8 cellular contexts compared by ENCODE assay signal in the genomic region with DNA sequence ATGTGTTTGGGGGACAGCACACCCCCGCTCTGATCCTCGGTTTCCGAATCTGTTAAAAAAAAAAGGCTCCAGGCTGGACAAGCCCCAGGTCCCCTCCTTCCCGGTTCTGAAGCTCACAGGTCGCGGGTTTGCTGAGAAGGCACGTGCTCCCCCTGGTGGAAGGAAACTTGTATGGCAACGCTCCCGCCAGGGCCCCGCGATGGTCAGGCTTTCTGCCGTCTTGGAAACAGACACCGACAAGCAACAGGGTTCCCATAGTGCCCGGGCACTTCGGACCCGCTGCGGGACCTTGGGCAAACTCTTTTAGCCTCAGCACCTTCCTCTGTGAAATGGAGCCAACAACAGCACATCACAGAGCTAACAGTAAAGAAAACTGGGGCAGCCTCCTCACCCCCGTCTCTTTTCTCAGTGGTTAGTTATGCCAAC.
A peak's percentile ranks its signal among the peaks of the same experiment; 100 is the strongest.
DNase-seq lines count a peak whose midpoint lies in the region; ATAC-seq and TF ChIP-seq lines count a peak whose summit lies in the region.

No MANE protein-coding gene starts in this region.

- no peaks in the 10 kb centered on the region for H3K36me3 ChIP-seq in HAP-1 (replicated peaks)

- DNase-seq in AG08396 (ENCODE audit: low spot score) (peak; percentile 90), HAP-1 (ENCODE audit: low spot score in 2 of 2) (peak; percentile 37 to 81), NCI-H524 treated with DMSO at 0.1 percent for 48 hours (lab: John Stamatoyannopoulos, UW) (peak; percentile 28), coronary artery (ENCODE audit: low spot score) (peak; percentile 84), lower leg skin (ENCODE audit: low spot score in 2 of 2) (peak; percentile 65 to 96)
- DNase-seq in activated CD4-positive, alpha-beta T cell treated with anti-CD3 and anti-CD28 coated beads, Interleukin-2, amount 10 ng/mL, durations not matched to agents 7 days and 5 days = peak; percentile 64
- peak; percentile 25 to 59 (median 37) for DNase-seq in stimulated activated CD4-positive, alpha-beta T cell treated with anti-CD3 and anti-CD28 coated beads, TNF-alpha, amount 100 ng/mL, for 48 hours (ENCODE audit: low read depth in 3 of 3)

- CTCF ChIA-PET in activated CD4-positive, alpha-beta T cell treated with anti-CD3 and anti-CD28 coated beads, Interleukin-2, amount 10 ng/mL, durations not matched to agents 7 days and 5 days (lab: Charles Lee) = interaction anchor here (0.6 to 3.4 kb wide), 18 partner anchors 9 to 365 kb away, joined by 3 to 21 read pairs (median 3); no protein-coding TSS in a partner anchor

- no peaks in the 10 kb centered on the region for H3K9me3 Mint-ChIP-seq in activated CD4-positive, alpha-beta T cell treated with anti-CD3 and anti-CD28 coated beads, Interleukin-2, amount 10 ng/mL, durations not matched to agents 7 days and 5 days

- ATAC-seq in GM19035 (IDR thresholded peaks at IDR 0.05; ENCODE audit: unreplicated experiment) = no peak

- peaks cover 13% of the 10 kb centered on the region for H3K27me3 Mint-ChIP-seq in activated CD4-positive, alpha-beta T cell treated with anti-CD3 and anti-CD28 coated beads, Interleukin-2, amount 10 ng/mL, durations not matched to agents 7 days and 5 days

- no peak for TF ChIP-seq POLR2A in lower leg skin (IDR thresholded peaks at IDR 0.05)

- no peaks in the 10 kb centered on the region for H3K4me1 ChIP-seq in HAP-1

- no peak overlapping the region for H3K27ac Mint-ChIP-seq in activated CD4-positive, alpha-beta T cell treated with anti-CD3 and anti-CD28 coated beads, Interleukin-2, amount 10 ng/mL, durations not matched to agents 7 days and 5 days

- peaks cover 40% of the 10 kb centered on the region for H3K27me3 ChIP-seq in HAP-1 (ENCODE audit: low read depth)

- H3K27ac ChIP-seq in coronary artery = no peak overlapping the region

- no peak overlapping the region for H3K4me3 ChIP-seq in HAP-1
- no peak overlapping the region for H3K4me3 ChIP-seq in coronary artery
- H3K4me3 ChIP-seq in lower leg skin (ENCODE audit: low read depth, poor library complexity, severe bottlenecking) = no peak overlapping the region

- 4 to 5% methylated on average over 15 to 17 of the region's 18 CpGs for WGBS in lower leg skin, 2 donors

- in situ Hi-C loops in HAP-1 (cut with MboI; ENCODE audit: low sequenced_read_pairs) = loop anchor here (10.0 kb wide), 1 partner anchor 307 kb away; no protein-coding TSS in a partner anchor

- H3K36me3 Mint-ChIP-seq in activated CD4-positive, alpha-beta T cell treated with anti-CD3 and anti-CD28 coated beads, Interleukin-2, amount 10 ng/mL, durations not matched to agents 7 days and 5 days (ENCODE audit: low read depth) = no peaks in the 10 kb centered on the region

- intact Hi-C loops in lower leg skin (cut with DNase I; ENCODE audit: low total_unique reads) = loop anchor here (5.0 to 10.0 kb wide), 2 partner anchors 207 to 310 kb away; no protein-coding TSS in a partner anchor

- TF ChIP-seq CTCF in coronary artery (IDR thresholded peaks at IDR 0.05) (peak; percentile 89), lower leg skin (IDR thresholded peaks at IDR 0.05) (peak in 1 of 3 donors; percentile 63)

- H3K9me3 ChIP-seq in HAP-1 = no peaks in the 10 kb centered on the region

- H3K4me3 Mint-ChIP-seq in activated CD4-positive, alpha-beta T cell treated with anti-CD3 and anti-CD28 coated beads, Interleukin-2, amount 10 ng/mL, durations not matched to agents 7 days and 5 days = no peak overlapping the region

- H3K4me1 Mint-ChIP-seq in activated CD4-positive, alpha-beta T cell treated with anti-CD3 and anti-CD28 coated beads, Interleukin-2, amount 10 ng/mL, durations not matched to agents 7 days and 5 days = no peaks in the 10 kb centered on the region

- POLR2A ChIA-PET in activated CD4-positive, alpha-beta T cell treated with anti-CD3 and anti-CD28 coated beads, Interleukin-2, amount 10 ng/mL, durations not matched to agents 7 days and 5 days (lab: Charles Lee) = interaction anchor here (0.6 to 0.7 kb wide), 2 partner anchors 9 to 317 kb away, joined by 3 read pairs; no protein-coding TSS in a partner anchor

Comparison
In these comparisons a context has a peak if more than half of its experiments do, and no peak if none do; other contexts are left out.
1. DNase-seq: peak in every context shown above with its lines; median percentile 90 in AG08396; 84 in coronary artery; 80 in lower leg skin; 64 in activated CD4-positive, alpha-beta T cell treated with anti-CD3 and anti-CD28 coated beads, Interleukin-2, amount 10 ng/mL, durations not matched to agents 7 days and 5 days; 59 in HAP-1; 37 in stimulated activated CD4-positive, alpha-beta T cell treated with anti-CD3 and anti-CD28 coated beads, TNF-alpha, amount 100 ng/mL, for 48 hours; 28 in NCI-H524 treated with DMSO at 0.1 percent for 48 hours.